ENCODE assay signal across 29 cellular contexts in genomic region chr7:113128028-113128427, GRCh38. TPM values are rescaled to one million over a fixed set of nuclear protein-coding genes. Genes with fewer than 3 reads are reported as not detected.
DNase-seq lines count a peak whose midpoint lies in the region; ATAC-seq and TF ChIP-seq lines count a peak whose summit lies in the region.
"Had no signal": no experiment of that assay in that cellular context is flagged by ENCODE, and none has a peak within 500 bp of the region (broad histone marks: within the 10 kb centered on the region; RNA-seq: fewer than 3 reads in every experiment).

No MANE protein-coding gene starts in this region.

- H2BK12ac ChIP-seq in H9 (ENCODE audit: insufficient read length, low read depth, low read length), result no peak overlapping the region

- WGBS in H9 (ENCODE audit: extremely low coverage, insufficient read length, low lambda C conversion rate), result no CpG with 5 or more reads among the region's 1 CpG

- no peaks in the 10 kb centered on the region for H3K79me1 ChIP-seq in H9 (ENCODE audit: insufficient read depth, low read depth, low read length, poor library complexity, severe bottlenecking)

- H2BK15ac ChIP-seq in H9 (ENCODE audit: low read depth, low read length), result no peak overlapping the region

- H3K4me1 Mint-ChIP-seq in H9, result no peaks in the 10 kb centered on the region
- H3K4me1 Mint-ChIP-seq: CD4-positive, CD25-positive, alpha-beta regulatory T cell; endodermal cell; naive B cell; stimulated activated effector memory CD8-positive, alpha-beta T cell treated with anti-CD3 and anti-CD28 coated beads, Interleukin-12 subunit alpha, Interleukin-12 subunit beta, amount 100 ng/mL, for 72 hours; T-cell had no signal

- H3K4me1 ChIP-seq in PC-3 (ENCODE audit: insufficient read depth, low read length) (no peaks in the 10 kb centered on the region), osteoblast (ENCODE audit: insufficient read depth, low read length) (no peaks in the 10 kb centered on the region), H9 (ENCODE audit: insufficient read depth, low read length) (no peaks in the 10 kb centered on the region)
- H3K4me1 ChIP-seq: heart left ventricle, suprapubic skin had no signal

- POLR2A ChIA-PET in PC-3 (lab: Charles Lee; ENCODE audit: unreplicated experiment), result no interaction called here

- no peak overlapping the region for H4K91ac ChIP-seq in H9 (ENCODE audit: insufficient read length, low read depth, low read length)

- H3K9me3 Mint-ChIP-seq in H9, result no peaks in the 10 kb centered on the region
- H3K9me3 Mint-ChIP-seq: activated CD4-positive, alpha-beta memory T cell treated with anti-CD3 and anti-CD28 coated beads, Interleukin-2, amount 10 ng/mL, durations not matched to agents 7 days and 5 days; activated naive CD8-positive, alpha-beta T cell treated with anti-CD3 and anti-CD28 coated beads, Interleukin-2, amount 50 U/mL, for 24 hours; endodermal cell; naive B cell; stimulated activated effector memory CD8-positive, alpha-beta T cell treated with anti-CD3 and anti-CD28 coated beads, Interleukin-12 subunit alpha, Interleukin-12 subunit beta, amount 100 ng/mL, for 72 hours; T-cell had no signal

- H3K36me3 Mint-ChIP-seq in H9 (ENCODE audit: insufficient read depth in 1 of 3, low read depth in 3 of 3), result no peaks in the 10 kb centered on the region
- H3K36me3 Mint-ChIP-seq: CD4-positive, CD25-positive, alpha-beta regulatory T cell; naive B cell; stimulated activated effector memory CD8-positive, alpha-beta T cell treated with anti-CD3 and anti-CD28 coated beads, Interleukin-12 subunit alpha, Interleukin-12 subunit beta, amount 100 ng/mL, for 72 hours; T-cell had no signal

- H3K36me3 ChIP-seq in PC-3 (ENCODE audit: low read depth, low read length) (no peaks in the 10 kb centered on the region), osteoblast (ENCODE audit: insufficient read depth, low read length) (no peaks in the 10 kb centered on the region)
- H3K36me3 ChIP-seq: brain microvascular endothelial cell, heart left ventricle, suprapubic skin had no signal

- no peak overlapping the region for H4K5ac ChIP-seq in H9 (ENCODE audit: insufficient read length, low read depth, low read length)

- no peak overlapping the region for H2AK5ac ChIP-seq in H9 (ENCODE audit: insufficient read length, low read length)

- H3K27me3 ChIP-seq in PC-3 (ENCODE audit: low read length) (no peaks in the 10 kb centered on the region; the same call in 1 of the 2 replicates), osteoblast (ENCODE audit: insufficient read depth, low read length) (no peaks in the 10 kb centered on the region), H9 (ENCODE audit: insufficient read depth, low read length) (no peaks in the 10 kb centered on the region)
- H3K27me3 ChIP-seq: brain microvascular endothelial cell, heart left ventricle, suprapubic skin had no signal

- peak; percentile 25 for DNase-seq in ELR (ENCODE audit: low read depth)
- peak; percentile 60 for DNase-seq in PC-3
- DNase-seq in epithelial cell of esophagus (ENCODE audit: low read depth), result peak; percentile 54
- DNase-seq in osteoblast (ENCODE audit: insufficient read length, low spot score, missing footprints), result peak; percentile 38
- DNase-seq in activated effector memory CD4-positive, alpha-beta T cell treated with Interleukin-2 at 50 U/mL for 16 hours, result no peak
- no peak for DNase-seq in midbrain (lab: John Stamatoyannopoulos, UW)
- DNase-seq in H9, result no peak
- DNase-seq: activated CD4-positive, alpha-beta memory T cell treated with anti-CD3 and anti-CD28 coated beads, Interleukin-2, amount 10 ng/mL, durations not matched to agents 7 days and 5 days; activated effector memory CD4-positive, alpha-beta T cell treated with anti-CD3 and anti-CD28 coated beads, Interleukin-2, amount 50 U/mL, for 16 hours; activated naive CD8-positive, alpha-beta T cell treated with anti-CD3 and anti-CD28 coated beads, Interleukin-2, amount 50 U/mL, for 24 hours; brain microvascular endothelial cell; CD4-positive, CD25-positive, alpha-beta regulatory T cell; endodermal cell; HCEC 1CT; heart left ventricle; mesendoderm; naive B cell; NCI-H1105 treated with DMSO at 0.1 percent for 48 hours; NCI-H2029; nucleus accumbens; SHP77; stimulated activated CD4-positive, alpha-beta T cell treated with anti-CD3 and anti-CD28 coated beads, Interleukin-2, amount 100 ng/mL, for 24 hours; T-cell had no signal

- H3K27ac Mint-ChIP-seq in H9, result no peak overlapping the region
- H3K27ac Mint-ChIP-seq: activated CD4-positive, alpha-beta memory T cell treated with anti-CD3 and anti-CD28 coated beads, Interleukin-2, amount 10 ng/mL, durations not matched to agents 7 days and 5 days; activated naive CD8-positive, alpha-beta T cell treated with anti-CD3 and anti-CD28 coated beads, Interleukin-2, amount 50 U/mL, for 24 hours; CD4-positive, CD25-positive, alpha-beta regulatory T cell; endodermal cell; naive B cell; stimulated activated effector memory CD8-positive, alpha-beta T cell treated with anti-CD3 and anti-CD28 coated beads, Interleukin-12 subunit alpha, Interleukin-12 subunit beta, amount 100 ng/mL, for 72 hours; T-cell had no signal

- H3K4ac ChIP-seq in H9 (ENCODE audit: low read depth, low read length), result no peak overlapping the region

- no TSS peak for BruUV-seq in PC-3 (replicated peaks; lab: Mats Ljungman, UMichigan)

- no peaks in the 10 kb centered on the region for H3F3A ChIP-seq in PC-3 (ENCODE audit: low read length, unreplicated experiment)

- no peak overlapping the region for H3T11ph ChIP-seq in H9 (ENCODE audit: low read length)

- H3K27me3 Mint-ChIP-seq in H9 (ENCODE audit: low read depth), result peaks cover 6% of the 10 kb centered on the region; the same call in 1 of the 2 replicates
- H3K27me3 Mint-ChIP-seq: activated CD4-positive, alpha-beta memory T cell treated with anti-CD3 and anti-CD28 coated beads, Interleukin-2, amount 10 ng/mL, durations not matched to agents 7 days and 5 days; CD4-positive, CD25-positive, alpha-beta regulatory T cell had no signal

- H3K4me3 Mint-ChIP-seq in H9, result no peak overlapping the region
- H3K4me3 Mint-ChIP-seq: activated CD4-positive, alpha-beta memory T cell treated with anti-CD3 and anti-CD28 coated beads, Interleukin-2, amount 10 ng/mL, durations not matched to agents 7 days and 5 days; activated naive CD8-positive, alpha-beta T cell treated with anti-CD3 and anti-CD28 coated beads, Interleukin-2, amount 50 U/mL, for 24 hours; CD4-positive, CD25-positive, alpha-beta regulatory T cell; endodermal cell; naive B cell; stimulated activated effector memory CD8-positive, alpha-beta T cell treated with anti-CD3 and anti-CD28 coated beads, Interleukin-12 subunit alpha, Interleukin-12 subunit beta, amount 100 ng/mL, for 72 hours; T-cell had no signal

- H3K4me2 ChIP-seq in PC-3 (ENCODE audit: low read length) (no peak overlapping the region), osteoblast (ENCODE audit: insufficient read depth, low read length) (no peak overlapping the region), H9 (ENCODE audit: insufficient read depth, insufficient read length, low read length) (no peak overlapping the region)
- H3K4me2 ChIP-seq: smooth muscle cell had no signal

- H4K8ac ChIP-seq in H9 (replicated peaks; ENCODE audit: insufficient read length, low read depth, low read length), result no peak overlapping the region

- TF ChIP-seq CTCF in PC-3 (conservative IDR thresholded peaks at IDR 0.05; ENCODE audit: low read depth, low read length) (no peak), epithelial cell of esophagus (IDR thresholded peaks at IDR 0.05; ENCODE audit: insufficient read depth, low read depth, low read length, missing control alignments) (no peak), osteoblast (IDR thresholded peaks at IDR 0.05; ENCODE audit: extremely low read depth, low read depth, low read length) (no peak), H9 (conservative IDR thresholded peaks at IDR 0.05) (no peak)

- intact Hi-C loops in PC-3 (cut with micrococcal nuclease), result no loop called here

- H3K79me2 ChIP-seq in PC-3 (ENCODE audit: low read length) (no peaks in the 10 kb centered on the region), osteoblast (ENCODE audit: insufficient read depth, low read length) (no peaks in the 10 kb centered on the region), H9 (ENCODE audit: insufficient read depth, low read length) (no peaks in the 10 kb centered on the region)

- H3K9me3 ChIP-seq in PC-3 (ENCODE audit: low read length) (no peaks in the 10 kb centered on the region), osteoblast (ENCODE audit: low read depth, low read length) (no peaks in the 10 kb centered on the region), H9 (ENCODE audit: control insufficient read depth, low read depth, low read length) (no peaks in the 10 kb centered on the region)
- H3K9me3 ChIP-seq: heart left ventricle, suprapubic skin had no signal

- no peak overlapping the region for H3K18ac ChIP-seq in H9 (ENCODE audit: insufficient read length, low read depth, low read length)

- H3K14ac ChIP-seq in H9 (ENCODE audit: insufficient read depth, low read length), result no peak overlapping the region

- no peak overlapping the region for H3K9ac ChIP-seq in PC-3 (ENCODE audit: low read length)
- H3K9ac ChIP-seq in H9 (ENCODE audit: extremely low read depth, insufficient read length, low read length), result no peak overlapping the region

- H2AFZ ChIP-seq in PC-3 (ENCODE audit: low read length) (no peak overlapping the region), osteoblast (ENCODE audit: low read length) (peak overlapping the region; percentile 42), H9 (ENCODE audit: low read length) (no peak overlapping the region)

- H4K20me1 ChIP-seq in PC-3 (ENCODE audit: low read length) (no peaks in the 10 kb centered on the region), osteoblast (ENCODE audit: insufficient read depth, low read length) (no peaks in the 10 kb centered on the region), H9 (ENCODE audit: control insufficient read depth, insufficient read depth, insufficient read length) (no peaks in the 10 kb centered on the region)

- CTCF ChIA-PET in PC-3 (lab: Charles Lee), result no interaction called here

- no peak overlapping the region for H3K23ac ChIP-seq in H9 (ENCODE audit: insufficient read length, low read depth, low read length)

- H2BK5ac ChIP-seq in H9 (ENCODE audit: insufficient read length, low read length), result no peak overlapping the region

- no peak overlapping the region for H3K56ac ChIP-seq in H9 (ENCODE audit: insufficient read length, low read depth, low read length)

- peak; percentile 54; the same call in 1 of the 2 replicates for ATAC-seq in PC-3
- ATAC-seq: activated CD4-positive, CD25-positive, alpha-beta regulatory T cell treated with anti-CD3 and anti-CD28 coated beads, Interleukin-2, amount 50 U/mL, for 24 hours; activated naive CD8-positive, alpha-beta T cell treated with anti-CD3 and anti-CD28 coated beads, Interleukin-2, amount 50 U/mL, for 24 hours; heart left ventricle; stimulated activated effector memory CD8-positive, alpha-beta T cell treated with anti-CD3 and anti-CD28 coated beads, Interleukin-12 subunit alpha, Interleukin-12 subunit beta, amount 100 ng/mL, for 72 hours; T-cell had no signal

- H3K4me3 ChIP-seq in PC-3 (ENCODE audit: low read length) (no peak overlapping the region), epithelial cell of esophagus (ENCODE audit: low read length) (no peak overlapping the region), osteoblast (ENCODE audit: insufficient read depth, low read length) (no peak overlapping the region)
- H3K4me3 ChIP-seq: coronary artery, heart left ventricle, smooth muscle cell, suprapubic skin had no signal

- no peaks in the 10 kb centered on the region for H3K23me2 ChIP-seq in H9 (ENCODE audit: insufficient read length, low read depth, low read length, poor library complexity, severe bottlenecking)

- H3K9me2 ChIP-seq in PC-3 (replicated peaks; ENCODE audit: low read length), result no peaks in the 10 kb centered on the region

- no peak overlapping the region for H2BK120ac ChIP-seq in H9 (ENCODE audit: low read depth, low read length, poor library complexity, severe bottlenecking)

- no peak overlapping the region for H3K27ac ChIP-seq in PC-3 (ENCODE audit: low read length)
- H3K27ac ChIP-seq in osteoblast (ENCODE audit: low read depth, low read length), result no peak overlapping the region
- no peak overlapping the region for H3K27ac ChIP-seq in H9 (ENCODE audit: insufficient read length, low read depth, low read length)
- H3K27ac ChIP-seq: brain microvascular endothelial cell, coronary artery, heart left ventricle, suprapubic skin had no signal

- no peak overlapping the region for H2BK20ac ChIP-seq in H9 (ENCODE audit: low read depth, low read length, poor library complexity, severe bottlenecking)

RNA-seq across cellular contexts. Expression of gene SMIM30, which starts 9.7 kb away (rescaled TPM):
- total RNA-seq in PC-3 (2014; rRNA removed) (28.9 and 29.4 TPM in 2 replicates), osteoblast (42.3 and 47.1 TPM in 2 replicates), H9 (2021) (31.1 and 32.3 TPM in 2 replicates)

RNA-seq across cellular contexts. Expression of gene GPR85, which starts 41.4 kb away (rescaled TPM):
- total RNA-seq in PC-3 (2014; rRNA removed) (not detected in 2 replicates), osteoblast (7.2 and 10.3 TPM in 2 replicates), H9 (2021) (not detected in 2 replicates)
- total RNA-seq: activated CD4-positive, alpha-beta memory T cell treated with anti-CD3 and anti-CD28 coated beads, Interleukin-2, amount 10 ng/mL, durations not matched to agents 7 days and 5 days; CD4-positive, CD25-positive, alpha-beta regulatory T cell; OCI-LY7; T-cell had no signal

Comparison
In these comparisons a context has a peak if more than half of its experiments do, and no peak if none do; other contexts are left out.
1. DNase-seq: peak in ELR (single experiment), PC-3 (single experiment), epithelial cell of esophagus (single experiment) and osteoblast (single experiment); none in activated effector memory CD4-positive, alpha-beta T cell treated with Interleukin-2 at 50 U/mL for 16 hours (single experiment), midbrain (single experiment) and H9 (single experiment).